In the genomic region with DNA sequence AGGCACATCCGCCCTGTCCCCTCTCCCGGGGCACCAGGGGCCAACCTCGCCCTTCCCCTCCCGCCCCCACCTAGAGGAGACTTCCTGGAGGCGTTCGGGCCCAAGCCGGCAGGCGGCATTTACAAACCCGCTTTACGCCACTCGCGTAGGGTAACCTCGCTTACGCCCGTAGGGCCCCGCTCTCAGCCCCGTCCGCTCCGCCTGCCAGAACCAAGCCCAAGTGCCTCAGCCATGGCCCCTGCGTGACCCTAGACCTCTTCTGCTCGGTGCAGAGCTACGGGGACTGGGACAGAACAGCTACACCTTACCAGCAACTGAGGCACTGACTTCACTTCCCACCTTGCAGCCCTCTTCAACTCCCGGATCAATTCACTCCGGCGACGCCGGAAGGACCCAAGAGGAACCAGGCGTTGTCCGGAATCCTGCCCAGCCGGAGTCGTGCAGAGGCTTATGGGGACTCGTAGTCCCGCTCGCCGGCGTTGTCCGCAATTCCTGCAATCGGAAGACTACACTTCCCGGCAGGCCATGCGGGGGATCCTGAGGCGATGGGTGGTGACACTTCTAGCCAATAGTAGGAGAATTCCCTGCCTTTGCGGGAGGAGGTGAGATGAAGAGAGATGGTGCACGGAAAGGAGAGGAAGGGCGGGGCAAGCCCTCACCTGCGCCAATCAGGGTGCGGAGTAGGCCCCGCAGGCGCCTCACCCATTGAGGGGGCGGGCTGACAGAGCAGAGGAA, we compare ENCODE assay signal across 1 cellular context.
TF ChIP-seq lines count a peak whose summit lies in the region.

A gene (minus strand): TSS at position 395 of the 735 bp plus-strand sequence. CDS start 14,735 bp downstream, outside the sequence.

TF ChIP-seq in K562, 482 proteins besides CTCF, POLR2A, EP300 and RAD21 (continued from another document and continues in another):
- TF ChIP-seq, protein P1, sequence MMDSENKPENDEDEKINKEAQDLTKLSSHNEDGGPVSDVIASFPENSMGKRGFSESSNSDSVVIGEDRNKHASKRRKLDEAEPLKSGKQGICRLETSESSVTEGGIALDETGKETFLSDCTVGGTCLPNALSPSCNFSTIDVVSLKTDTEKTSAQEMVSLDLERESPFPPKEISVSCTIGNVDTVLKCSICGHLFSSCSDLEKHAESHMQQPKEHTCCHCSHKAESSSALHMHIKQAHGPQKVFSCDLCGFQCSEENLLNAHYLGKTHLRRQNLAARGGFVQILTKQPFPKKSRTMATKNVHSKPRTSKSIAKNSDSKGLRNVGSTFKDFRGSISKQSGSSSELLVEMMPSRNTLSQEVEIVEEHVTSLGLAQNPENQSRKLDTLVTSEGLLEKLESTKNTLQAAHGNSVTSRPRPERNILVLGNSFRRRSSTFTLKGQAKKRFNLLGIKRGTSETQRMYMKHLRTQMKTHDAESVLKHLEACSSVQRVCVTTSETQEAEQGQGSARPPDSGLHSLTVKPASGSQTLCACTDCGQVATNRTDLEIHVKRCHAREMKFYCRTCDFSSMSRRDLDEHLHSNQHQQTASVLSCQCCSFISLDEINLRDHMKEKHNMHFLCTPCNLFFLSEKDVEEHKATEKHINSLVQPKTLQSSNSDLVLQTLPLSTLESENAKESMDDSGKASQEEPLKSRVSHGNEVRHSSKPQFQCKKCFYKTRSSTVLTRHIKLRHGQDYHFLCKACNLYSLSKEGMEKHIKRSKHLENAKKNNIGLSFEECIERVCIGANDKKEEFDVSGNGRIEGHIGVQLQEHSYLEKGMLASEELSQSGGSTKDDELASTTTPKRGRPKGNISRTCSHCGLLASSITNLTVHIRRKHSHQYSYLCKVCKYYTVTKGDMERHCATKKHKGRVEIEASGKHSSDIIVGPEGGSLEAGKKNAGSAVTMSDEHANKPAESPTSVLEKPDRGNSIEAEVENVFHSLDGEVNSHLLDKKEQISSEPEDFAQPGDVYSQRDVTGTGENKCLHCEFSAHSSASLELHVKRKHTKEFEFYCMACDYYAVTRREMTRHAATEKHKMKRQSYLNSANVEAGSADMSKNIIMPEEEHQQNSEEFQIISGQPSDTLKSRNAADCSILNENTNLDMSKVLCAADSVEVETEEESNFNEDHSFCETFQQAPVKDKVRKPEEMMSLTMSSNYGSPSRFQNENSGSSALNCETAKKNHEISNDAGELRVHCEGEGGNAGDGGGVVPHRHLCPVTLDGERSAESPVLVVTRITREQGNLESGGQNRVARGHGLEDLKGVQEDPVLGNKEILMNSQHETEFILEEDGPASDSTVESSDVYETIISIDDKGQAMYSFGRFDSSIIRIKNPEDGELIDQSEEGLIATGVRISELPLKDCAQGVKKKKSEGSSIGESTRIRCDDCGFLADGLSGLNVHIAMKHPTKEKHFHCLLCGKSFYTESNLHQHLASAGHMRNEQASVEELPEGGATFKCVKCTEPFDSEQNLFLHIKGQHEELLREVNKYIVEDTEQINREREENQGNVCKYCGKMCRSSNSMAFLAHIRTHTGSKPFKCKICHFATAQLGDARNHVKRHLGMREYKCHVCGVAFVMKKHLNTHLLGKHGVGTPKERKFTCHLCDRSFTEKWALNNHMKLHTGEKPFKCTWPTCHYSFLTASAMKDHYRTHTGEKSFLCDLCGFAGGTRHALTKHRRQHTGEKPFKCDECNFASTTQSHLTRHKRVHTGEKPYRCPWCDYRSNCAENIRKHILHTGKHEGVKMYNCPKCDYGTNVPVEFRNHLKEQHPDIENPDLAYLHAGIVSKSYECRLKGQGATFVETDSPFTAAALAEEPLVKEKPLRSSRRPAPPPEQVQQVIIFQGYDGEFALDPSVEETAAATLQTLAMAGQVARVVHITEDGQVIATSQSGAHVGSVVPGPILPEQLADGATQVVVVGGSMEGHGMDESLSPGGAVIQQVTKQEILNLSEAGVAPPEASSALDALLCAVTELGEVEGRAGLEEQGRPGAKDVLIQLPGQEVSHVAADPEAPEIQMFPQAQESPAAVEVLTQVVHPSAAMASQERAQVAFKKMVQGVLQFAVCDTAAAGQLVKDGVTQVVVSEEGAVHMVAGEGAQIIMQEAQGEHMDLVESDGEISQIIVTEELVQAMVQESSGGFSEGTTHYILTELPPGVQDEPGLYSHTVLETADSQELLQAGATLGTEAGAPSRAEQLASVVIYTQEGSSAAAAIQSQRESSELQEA (IDR thresholded peaks at IDR 0.05; ENCODE audit: low read depth) = 0 out of 2 replicates have a peak, but pooled peaks have one; percentile 26
- TF ChIP-seq NR2C2 (CRISPR knock-in tag; IDR thresholded peaks at IDR 0.05) = peak; percentile 66; the same call in 1 of the 2 replicates
- peak; percentile 89 for TF ChIP-seq NR2C2 (tag; IDR thresholded peaks at IDR 0.05)
- TF ChIP-seq, protein P2, sequence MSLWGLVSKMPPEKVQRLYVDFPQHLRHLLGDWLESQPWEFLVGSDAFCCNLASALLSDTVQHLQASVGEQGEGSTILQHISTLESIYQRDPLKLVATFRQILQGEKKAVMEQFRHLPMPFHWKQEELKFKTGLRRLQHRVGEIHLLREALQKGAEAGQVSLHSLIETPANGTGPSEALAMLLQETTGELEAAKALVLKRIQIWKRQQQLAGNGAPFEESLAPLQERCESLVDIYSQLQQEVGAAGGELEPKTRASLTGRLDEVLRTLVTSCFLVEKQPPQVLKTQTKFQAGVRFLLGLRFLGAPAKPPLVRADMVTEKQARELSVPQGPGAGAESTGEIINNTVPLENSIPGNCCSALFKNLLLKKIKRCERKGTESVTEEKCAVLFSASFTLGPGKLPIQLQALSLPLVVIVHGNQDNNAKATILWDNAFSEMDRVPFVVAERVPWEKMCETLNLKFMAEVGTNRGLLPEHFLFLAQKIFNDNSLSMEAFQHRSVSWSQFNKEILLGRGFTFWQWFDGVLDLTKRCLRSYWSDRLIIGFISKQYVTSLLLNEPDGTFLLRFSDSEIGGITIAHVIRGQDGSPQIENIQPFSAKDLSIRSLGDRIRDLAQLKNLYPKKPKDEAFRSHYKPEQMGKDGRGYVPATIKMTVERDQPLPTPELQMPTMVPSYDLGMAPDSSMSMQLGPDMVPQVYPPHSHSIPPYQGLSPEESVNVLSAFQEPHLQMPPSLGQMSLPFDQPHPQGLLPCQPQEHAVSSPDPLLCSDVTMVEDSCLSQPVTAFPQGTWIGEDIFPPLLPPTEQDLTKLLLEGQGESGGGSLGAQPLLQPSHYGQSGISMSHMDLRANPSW (CRISPR knock-in tag; IDR thresholded peaks at IDR 0.05) = no peak
- TF ChIP-seq, protein P3, sequence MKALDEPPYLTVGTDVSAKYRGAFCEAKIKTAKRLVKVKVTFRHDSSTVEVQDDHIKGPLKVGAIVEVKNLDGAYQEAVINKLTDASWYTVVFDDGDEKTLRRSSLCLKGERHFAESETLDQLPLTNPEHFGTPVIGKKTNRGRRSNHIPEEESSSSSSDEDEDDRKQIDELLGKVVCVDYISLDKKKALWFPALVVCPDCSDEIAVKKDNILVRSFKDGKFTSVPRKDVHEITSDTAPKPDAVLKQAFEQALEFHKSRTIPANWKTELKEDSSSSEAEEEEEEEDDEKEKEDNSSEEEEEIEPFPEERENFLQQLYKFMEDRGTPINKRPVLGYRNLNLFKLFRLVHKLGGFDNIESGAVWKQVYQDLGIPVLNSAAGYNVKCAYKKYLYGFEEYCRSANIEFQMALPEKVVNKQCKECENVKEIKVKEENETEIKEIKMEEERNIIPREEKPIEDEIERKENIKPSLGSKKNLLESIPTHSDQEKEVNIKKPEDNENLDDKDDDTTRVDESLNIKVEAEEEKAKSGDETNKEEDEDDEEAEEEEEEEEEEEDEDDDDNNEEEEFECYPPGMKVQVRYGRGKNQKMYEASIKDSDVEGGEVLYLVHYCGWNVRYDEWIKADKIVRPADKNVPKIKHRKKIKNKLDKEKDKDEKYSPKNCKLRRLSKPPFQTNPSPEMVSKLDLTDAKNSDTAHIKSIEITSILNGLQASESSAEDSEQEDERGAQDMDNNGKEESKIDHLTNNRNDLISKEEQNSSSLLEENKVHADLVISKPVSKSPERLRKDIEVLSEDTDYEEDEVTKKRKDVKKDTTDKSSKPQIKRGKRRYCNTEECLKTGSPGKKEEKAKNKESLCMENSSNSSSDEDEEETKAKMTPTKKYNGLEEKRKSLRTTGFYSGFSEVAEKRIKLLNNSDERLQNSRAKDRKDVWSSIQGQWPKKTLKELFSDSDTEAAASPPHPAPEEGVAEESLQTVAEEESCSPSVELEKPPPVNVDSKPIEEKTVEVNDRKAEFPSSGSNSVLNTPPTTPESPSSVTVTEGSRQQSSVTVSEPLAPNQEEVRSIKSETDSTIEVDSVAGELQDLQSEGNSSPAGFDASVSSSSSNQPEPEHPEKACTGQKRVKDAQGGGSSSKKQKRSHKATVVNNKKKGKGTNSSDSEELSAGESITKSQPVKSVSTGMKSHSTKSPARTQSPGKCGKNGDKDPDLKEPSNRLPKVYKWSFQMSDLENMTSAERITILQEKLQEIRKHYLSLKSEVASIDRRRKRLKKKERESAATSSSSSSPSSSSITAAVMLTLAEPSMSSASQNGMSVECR (CRISPR knock-in tag; IDR thresholded peaks at IDR 0.05) = peak; percentile 74
- no peak for TF ChIP-seq BRF1 (IDR thresholded peaks at IDR 0.05; ENCODE audit: borderline replicate concordance, extremely low read depth, insufficient read length)
- peak; percentile 71 for TF ChIP-seq NR2C1 (IDR thresholded peaks at IDR 0.05)
- TF ChIP-seq NR2C1 (tag; IDR thresholded peaks at IDR 0.05) = peak; percentile 80
- TF ChIP-seq PML (IDR thresholded peaks at IDR 0.05; ENCODE audit: low read length) = peak; percentile 44; the same call in 1 of the 2 replicates
- peak; percentile 57 for TF ChIP-seq L3MBTL2 (IDR thresholded peaks at IDR 0.05)
- TF ChIP-seq, protein P4, sequence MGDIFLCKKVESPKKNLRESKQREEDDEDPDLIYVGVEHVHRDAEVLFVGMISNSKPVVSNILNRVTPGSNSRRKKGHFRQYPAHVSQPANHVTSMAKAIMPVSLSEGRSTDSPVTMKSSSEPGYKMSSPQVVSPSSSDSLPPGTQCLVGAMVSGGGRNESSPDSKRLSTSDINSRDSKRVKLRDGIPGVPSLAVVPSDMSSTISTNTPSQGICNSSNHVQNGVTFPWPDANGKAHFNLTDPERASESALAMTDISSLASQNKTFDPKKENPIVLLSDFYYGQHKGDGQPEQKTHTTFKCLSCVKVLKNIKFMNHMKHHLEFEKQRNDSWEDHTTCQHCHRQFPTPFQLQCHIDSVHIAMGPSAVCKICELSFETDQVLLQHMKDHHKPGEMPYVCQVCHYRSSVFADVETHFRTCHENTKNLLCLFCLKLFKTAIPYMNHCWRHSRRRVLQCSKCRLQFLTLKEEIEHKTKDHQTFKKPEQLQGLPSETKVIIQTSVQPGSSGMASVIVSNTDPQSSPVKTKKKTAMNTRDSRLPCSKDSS (IDR thresholded peaks at IDR 0.05; ENCODE audit: low read depth, partially characterized antibody) = no peak
- TF ChIP-seq STAT5A (IDR thresholded peaks at IDR 0.05; ENCODE audit: borderline replicate concordance, low read length) = no peak
- 0 out of 2 replicates have a peak, but pooled peaks have one; percentile 10 for TF ChIP-seq JUN (IDR thresholded peaks at IDR 0.05; ENCODE audit: borderline replicate concordance, low read depth, low read length)
- peak; percentile 16; the same call in 1 of the 2 replicates for TF ChIP-seq JUN (CRISPR knock-in tag; IDR thresholded peaks at IDR 0.05; ENCODE audit: borderline replicate concordance)
- TF ChIP-seq ZNF830 (CRISPR knock-in tag; IDR thresholded peaks at IDR 0.05) = no peak
- TF ChIP-seq ETV1 (tag; conservative IDR thresholded peaks at IDR 0.05; ENCODE audit: low read depth) = peak; percentile 64; the same call in 1 of the 2 replicates
- TF ChIP-seq CBX1 (IDR thresholded peaks at IDR 0.05; ENCODE audit: low read depth) = 0 out of 2 replicates have a peak, but pooled peaks have one; percentile 51
- peak; percentile 53 for TF ChIP-seq KDM5B (IDR thresholded peaks at IDR 0.05; ENCODE audit: insufficient replicate concordance, low read depth, low read length)
- TF ChIP-seq, protein P5, sequence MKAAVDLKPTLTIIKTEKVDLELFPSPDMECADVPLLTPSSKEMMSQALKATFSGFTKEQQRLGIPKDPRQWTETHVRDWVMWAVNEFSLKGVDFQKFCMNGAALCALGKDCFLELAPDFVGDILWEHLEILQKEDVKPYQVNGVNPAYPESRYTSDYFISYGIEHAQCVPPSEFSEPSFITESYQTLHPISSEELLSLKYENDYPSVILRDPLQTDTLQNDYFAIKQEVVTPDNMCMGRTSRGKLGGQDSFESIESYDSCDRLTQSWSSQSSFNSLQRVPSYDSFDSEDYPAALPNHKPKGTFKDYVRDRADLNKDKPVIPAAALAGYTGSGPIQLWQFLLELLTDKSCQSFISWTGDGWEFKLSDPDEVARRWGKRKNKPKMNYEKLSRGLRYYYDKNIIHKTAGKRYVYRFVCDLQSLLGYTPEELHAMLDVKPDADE (conservative IDR thresholded peaks at IDR 0.05; ENCODE audit: control insufficient read depth, low read depth, low read length) = peak; percentile 91
- TF ChIP-seq, protein P6, sequence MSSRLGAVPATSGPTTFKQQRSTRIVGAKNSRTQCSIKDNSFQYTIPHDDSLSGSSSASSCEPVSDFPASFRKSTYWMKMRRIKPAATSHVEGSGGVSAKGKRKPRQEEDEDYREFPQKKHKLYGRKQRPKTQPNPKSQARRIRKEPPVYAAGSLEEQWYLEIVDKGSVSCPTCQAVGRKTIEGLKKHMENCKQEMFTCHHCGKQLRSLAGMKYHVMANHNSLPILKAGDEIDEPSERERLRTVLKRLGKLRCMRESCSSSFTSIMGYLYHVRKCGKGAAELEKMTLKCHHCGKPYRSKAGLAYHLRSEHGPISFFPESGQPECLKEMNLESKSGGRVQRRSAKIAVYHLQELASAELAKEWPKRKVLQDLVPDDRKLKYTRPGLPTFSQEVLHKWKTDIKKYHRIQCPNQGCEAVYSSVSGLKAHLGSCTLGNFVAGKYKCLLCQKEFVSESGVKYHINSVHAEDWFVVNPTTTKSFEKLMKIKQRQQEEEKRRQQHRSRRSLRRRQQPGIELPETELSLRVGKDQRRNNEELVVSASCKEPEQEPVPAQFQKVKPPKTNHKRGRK (tag; IDR thresholded peaks at IDR 0.05) = no peak
